16 cellular contexts compared by ENCODE assay signal in genomic region chr21:16624468-16625102, GRCh38.
DNase-seq lines count a peak whose midpoint lies in the region; TF ChIP-seq lines count a peak whose summit lies in the region.
"Had no signal": no experiment of that assay in that cellular context is flagged by ENCODE, and none has a peak within 500 bp of the region (broad histone marks: within the 10 kb centered on the region; RNA-seq: fewer than 3 reads in every experiment).

No MANE protein-coding gene starts in this region.

- no peak overlapping the region; a peak in 1 of 22 replicates for H3K27ac ChIP-seq in BLaER1 treated with 17β-estradiol and CSF1 and Interleukin-3, amounts not matched to agents 10 nM and 100 nM
- H3K27ac ChIP-seq in HEK293 (ENCODE audit: extremely low read depth, low read depth, low read length) (no peak overlapping the region), SJCRH30 (no peak overlapping the region)
- H3K27ac ChIP-seq: right lobe of liver had no signal

- H3K9ac ChIP-seq in BLaER1 treated with 17β-estradiol and CSF1 and Interleukin-3, amounts not matched to agents 10 nM and 100 nM, result no peak overlapping the region

- no peaks in the 10 kb centered on the region for H3K4me1 Mint-ChIP-seq in activated T-cell treated with anti-CD3 and anti-CD28 coated beads, Interleukin-2, amount 50 U/mL, for 24 hours (ENCODE audit: low read depth)
- H3K4me1 Mint-ChIP-seq: B cell had no signal

- no peak overlapping the region for H3K4me3 ChIP-seq in BLaER1 treated with 17β-estradiol and CSF1 and Interleukin-3, amounts not matched to agents 10 nM and 100 nM
- H3K4me3 ChIP-seq in HEK293 (ENCODE audit: low read depth, low read length) (no peak overlapping the region), SJCRH30 (no peak overlapping the region)
- H3K4me3 ChIP-seq: right lobe of liver had no signal

- H3K36me3 Mint-ChIP-seq in activated T-cell treated with anti-CD3 and anti-CD28 coated beads, Interleukin-2, amount 50 U/mL, for 24 hours (ENCODE audit: low read depth), result no peaks in the 10 kb centered on the region

- no peaks in the 10 kb centered on the region for H3K27me3 ChIP-seq in BLaER1 treated with 17β-estradiol and CSF1 and Interleukin-3, amounts not matched to agents 10 nM and 100 nM
- no peaks in the 10 kb centered on the region for H3K27me3 ChIP-seq in SJCRH30
- H3K27me3 ChIP-seq: right lobe of liver had no signal

- no peaks in the 10 kb centered on the region for H3K9me3 ChIP-seq in BLaER1 treated with 17β-estradiol and CSF1 and Interleukin-3, amounts not matched to agents 10 nM and 100 nM (replicated peaks in 1 of 11)
- H3K9me3 ChIP-seq in HEK293 (ENCODE audit: control insufficient read depth, insufficient read depth, low read depth, low read length) (no peaks in the 10 kb centered on the region), SJCRH30 (replicated peaks) (no peaks in the 10 kb centered on the region; the same call in 1 of the 2 replicates)
- H3K9me3 ChIP-seq: right lobe of liver had no signal

- H3K4me1 ChIP-seq in BLaER1 treated with 17β-estradiol and CSF1 and Interleukin-3, amounts not matched to agents 10 nM and 100 nM, result peaks cover 6 to 15% (median 10%) of the 10 kb centered on the region in 10 experiments; a peak in 19 of 20 replicates
- H3K4me1 ChIP-seq in HEK293 (ENCODE audit: control insufficient read depth, insufficient read depth, low read length) (peaks cover 12% of the 10 kb centered on the region), SJCRH30 (no peaks in the 10 kb centered on the region; the same call in 1 of the 2 replicates)

- peaks cover 4% of the 10 kb centered on the region for H3K9me3 Mint-ChIP-seq in activated T-cell treated with anti-CD3 and anti-CD28 coated beads, Interleukin-2, amount 50 U/mL, for 24 hours

- H3K27me3 Mint-ChIP-seq in activated T-cell treated with anti-CD3 and anti-CD28 coated beads, Interleukin-2, amount 50 U/mL, for 24 hours, result no peaks in the 10 kb centered on the region
- H3K27me3 Mint-ChIP-seq: activated CD8-positive, alpha-beta T cell treated with anti-CD3 and anti-CD28 coated beads for 36 hours; B cell had no signal

- CTCF ChIA-PET in HEK293 (lab: Yijun Ruan, JAX), result interaction anchor here (0.6 to 1.8 kb wide), 3 partner anchors 16 to 594 kb away, joined by 3 to 4 read pairs (median 3); no protein-coding TSS in a partner anchor

- peak overlapping the region in 7 of 11 experiments; percentile 5 to 53 (median 40); a peak in 13 of 22 replicates for H3K4me2 ChIP-seq in BLaER1 treated with 17β-estradiol and CSF1 and Interleukin-3, amounts not matched to agents 10 nM and 100 nM

- no peaks in the 10 kb centered on the region for H4K20me1 ChIP-seq in BLaER1 treated with 17β-estradiol and CSF1 and Interleukin-3, amounts not matched to agents 10 nM and 100 nM

- no peak overlapping the region for H3K27ac Mint-ChIP-seq in activated T-cell treated with anti-CD3 and anti-CD28 coated beads, Interleukin-2, amount 50 U/mL, for 24 hours
- H3K27ac Mint-ChIP-seq: activated CD8-positive, alpha-beta T cell treated with anti-CD3 and anti-CD28 coated beads for 36 hours; activated T-helper 2 cell treated with anti-CD3 and anti-CD28 coated beads, Interferon-gamma antibody, Interleukin-2, Interleukin-4, amounts not matched to agents 10 μg/mL and 5 μg/mL and 100 μg/mL, durations not matched to agents 14 hours and 24 hours and 36 hours; B cell had no signal

- POLR2A ChIA-PET in HEK293 (lab: Yijun Ruan, JAX), result no interaction called here

- H3K36me3 ChIP-seq in BLaER1 treated with 17β-estradiol and CSF1 and Interleukin-3, amounts not matched to agents 10 nM and 100 nM, result no peaks in the 10 kb centered on the region
- no peaks in the 10 kb centered on the region for H3K36me3 ChIP-seq in HEK293 (ENCODE audit: control insufficient read depth in 2 of 2, insufficient read depth in 1 of 2, low read length in 2 of 2)
- no peaks in the 10 kb centered on the region; the same call in 1 of the 2 replicates for H3K36me3 ChIP-seq in SJCRH30

- H3K4me3 Mint-ChIP-seq in activated T-cell treated with anti-CD3 and anti-CD28 coated beads, Interleukin-2, amount 50 U/mL, for 24 hours, result no peak overlapping the region
- H3K4me3 Mint-ChIP-seq: activated CD8-positive, alpha-beta T cell treated with anti-CD3 and anti-CD28 coated beads for 36 hours; B cell had no signal

- no peak for TF ChIP-seq CTCF in HEK293 (tag by site-specific recombination; IDR thresholded peaks at IDR 0.05)

- DNase-seq in NCI-H345 (lab: John Stamatoyannopoulos, UW), result peak; percentile 83
- DNase-seq in kidney tubule cell (ENCODE audit: low spot score), result peak; percentile 12
- no peak for DNase-seq in activated T-cell treated with anti-CD3 and anti-CD28 coated beads, Interleukin-2, amount 50 U/mL, for 24 hours
- DNase-seq in SJCRH30, result no peak
- no peak for DNase-seq in LoVo (ENCODE audit: low spot score)
- DNase-seq: activated CD8-positive, alpha-beta T cell treated with anti-CD3 and anti-CD28 coated beads for 36 hours; amniotic stem cell; cerebellar nuclear complex; foreskin fibroblast; NCI-H226; right lobe of liver; SW 1271 had no signal

TF ChIP-seq in HEK293, 187 proteins besides CTCF, POLR2A, EP300 and RAD21 (continues in another document):
- no peak for TF ChIP-seq ZSCAN18 (tag by site-specific recombination; IDR thresholded peaks at IDR 0.05)
- no peak for TF ChIP-seq KLF16 (tag by site-specific recombination; IDR thresholded peaks at IDR 0.05)
- 0 out of 2 replicates have a peak, but pooled peaks have one; percentile 30 for TF ChIP-seq PRDM6 (tag by site-specific recombination; IDR thresholded peaks at IDR 0.05)
- peak; percentile 51; the same call in 1 of the 2 replicates for TF ChIP-seq BCL11B (tag by site-specific recombination; IDR thresholded peaks at IDR 0.05; ENCODE audit: low read depth)
- no peak for TF ChIP-seq ZNF391 (tag by site-specific recombination; IDR thresholded peaks at IDR 0.05; ENCODE audit: borderline replicate concordance, low read depth)
- no peak for TF ChIP-seq ZNF146 (tag by site-specific recombination; IDR thresholded peaks at IDR 0.05)
- TF ChIP-seq ZNF280C (tag by site-specific recombination; IDR thresholded peaks at IDR 0.05), result no peak
- TF ChIP-seq, protein P1, sequence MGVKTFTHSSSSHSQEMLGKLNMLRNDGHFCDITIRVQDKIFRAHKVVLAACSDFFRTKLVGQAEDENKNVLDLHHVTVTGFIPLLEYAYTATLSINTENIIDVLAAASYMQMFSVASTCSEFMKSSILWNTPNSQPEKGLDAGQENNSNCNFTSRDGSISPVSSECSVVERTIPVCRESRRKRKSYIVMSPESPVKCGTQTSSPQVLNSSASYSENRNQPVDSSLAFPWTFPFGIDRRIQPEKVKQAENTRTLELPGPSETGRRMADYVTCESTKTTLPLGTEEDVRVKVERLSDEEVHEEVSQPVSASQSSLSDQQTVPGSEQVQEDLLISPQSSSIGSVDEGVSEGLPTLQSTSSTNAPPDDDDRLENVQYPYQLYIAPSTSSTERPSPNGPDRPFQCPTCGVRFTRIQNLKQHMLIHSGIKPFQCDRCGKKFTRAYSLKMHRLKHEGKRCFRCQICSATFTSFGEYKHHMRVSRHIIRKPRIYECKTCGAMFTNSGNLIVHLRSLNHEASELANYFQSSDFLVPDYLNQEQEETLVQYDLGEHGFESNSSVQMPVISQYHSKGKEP (tag by site-specific recombination; IDR thresholded peaks at IDR 0.05), result peak; percentile 96
- no peak for TF ChIP-seq SALL2 (tag by site-specific recombination; IDR thresholded peaks at IDR 0.05; ENCODE audit: borderline replicate concordance)

Comparison
In these comparisons a context has a peak if more than half of its experiments do, and no peak if none do; other contexts are left out.
1. DNase-seq: peak in NCI-H345 (single experiment) and kidney tubule cell (single experiment); none in activated T-cell treated with anti-CD3 and anti-CD28 coated beads, Interleukin-2, amount 50 U/mL, for 24 hours (single experiment), SJCRH30 (0 of 2) and LoVo (single experiment).